In the genomic region with DNA sequence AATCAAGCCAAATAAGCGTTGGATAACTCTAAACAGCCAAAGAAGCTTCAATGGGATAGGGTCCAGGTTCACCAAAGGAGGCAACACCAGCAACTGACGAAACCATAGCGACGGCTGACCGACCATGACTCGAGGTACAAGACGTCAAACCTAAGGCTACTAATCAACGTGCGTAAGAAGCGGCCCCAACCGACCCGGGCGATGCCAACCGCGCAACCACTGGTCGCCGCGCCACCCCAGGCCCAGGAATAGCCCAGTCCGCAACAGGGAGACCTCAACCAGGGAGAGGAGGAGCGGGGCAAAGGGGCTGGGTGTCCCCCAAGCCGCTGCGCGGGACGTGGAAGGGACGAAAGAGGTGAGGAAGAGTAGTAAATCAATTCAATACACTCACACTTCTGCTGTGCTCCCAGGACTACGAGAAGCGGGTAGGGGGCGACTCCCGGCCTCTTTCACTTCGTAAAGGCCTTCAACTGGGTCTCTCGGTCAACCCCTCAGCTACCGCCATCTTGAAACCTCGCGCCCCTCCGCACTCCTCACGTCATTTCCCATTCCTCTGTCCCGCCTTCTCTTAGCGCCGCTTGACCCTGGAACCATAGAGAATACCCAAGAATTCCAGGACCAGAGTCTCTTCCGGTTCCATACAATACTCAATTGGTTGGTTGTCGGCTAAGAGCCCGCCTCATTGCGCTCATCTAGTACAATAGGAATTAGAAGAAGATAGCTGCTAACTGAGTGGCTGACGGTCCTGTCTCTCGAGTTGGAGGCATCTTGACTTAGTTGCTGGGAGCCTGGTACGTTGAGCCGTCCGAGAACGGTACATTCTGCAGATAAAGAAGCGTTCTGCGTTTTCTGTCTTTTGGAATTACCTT, we compare ENCODE assay signal across 8 cellular contexts. TPM values are rescaled to one million over a fixed set of nuclear protein-coding genes. Genes with fewer than 3 reads are reported as not detected.
DNase-seq lines count a peak whose midpoint lies in the region; ATAC-seq and TF ChIP-seq lines count a peak whose summit lies in the region.

A gene with protein sequence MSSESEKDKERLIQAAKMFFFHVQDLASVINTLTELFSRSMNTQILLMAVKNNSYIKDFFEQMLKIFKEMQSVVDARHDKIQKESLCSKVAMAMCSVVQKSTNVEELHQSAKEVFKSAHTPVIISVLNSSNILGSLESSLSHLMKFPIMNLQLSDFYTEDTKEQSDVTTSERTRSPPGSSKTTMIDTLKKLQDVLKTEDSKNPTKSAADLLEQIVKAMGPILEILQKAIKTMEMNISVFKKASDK (plus strand): TSS at position 710 of the 869 bp plus-strand sequence. CDS start 19,266 bp downstream, outside the sequence.
A gene (minus strand): TSS at position 518 of the 869 bp plus-strand sequence. CDS start 2,095 bp downstream, outside the sequence.

- H3K4me2 ChIP-seq in osteoblast (ENCODE audit: insufficient read depth, low read length), result peak within 1 kb of the TSS; percentile 94

- no peak within 1 kb of the TSS for H3K4me3 Mint-ChIP-seq in activated naive CD8-positive, alpha-beta T cell treated with anti-CD3 and anti-CD28 coated beads, Interleukin-2, amount 10 ng/mL, durations not matched to agents 7 days and 5 days

- peaks cover 46% of the 10 kb centered on the region for H3K79me2 ChIP-seq in osteoblast (ENCODE audit: insufficient read depth, low read length)

- H3K4me1 ChIP-seq in osteoblast (ENCODE audit: insufficient read depth, low read length) (peaks cover 9% of the 10 kb centered on the region), thoracic aorta (ENCODE audit: control insufficient read depth in 1 of 2, low read depth in 2 of 2) (peaks cover 12 to 25% of the 10 kb centered on the region in 2 donors)

- peaks cover 8% of the 10 kb centered on the region for H4K20me1 ChIP-seq in osteoblast (ENCODE audit: insufficient read depth, low read length)

- H3K27me3 ChIP-seq in osteoblast (ENCODE audit: insufficient read depth, low read length) (no peaks in the 10 kb centered on the region), thoracic aorta (replicated peaks; ENCODE audit: insufficient read depth) (no peaks in the 10 kb centered on the region)

- H3K4me1 Mint-ChIP-seq in activated naive CD8-positive, alpha-beta T cell treated with anti-CD3 and anti-CD28 coated beads, Interleukin-2, amount 10 ng/mL, durations not matched to agents 7 days and 5 days, result peaks cover 29% of the 10 kb centered on the region

- peak within 1 kb of the TSS; percentile 90 for H2AFZ ChIP-seq in osteoblast (ENCODE audit: low read length)

- TF ChIP-seq CTCF in GM12864 (IDR thresholded peaks at IDR 0.05; ENCODE audit: low read depth, low read length, missing control alignments) (peak; percentile 5), osteoblast (IDR thresholded peaks at IDR 0.05; ENCODE audit: extremely low read depth, low read depth, low read length) (no peak), thoracic aorta (IDR thresholded peaks at IDR 0.05) (no peak)

- H3K36me3 Mint-ChIP-seq in activated naive CD8-positive, alpha-beta T cell treated with anti-CD3 and anti-CD28 coated beads, Interleukin-2, amount 10 ng/mL, durations not matched to agents 7 days and 5 days, result peaks cover 9% of the 10 kb centered on the region

- intact Hi-C loops in head of caudate nucleus (cut with DNase I), result no loop called here

- H3K4me3 ChIP-seq in GM12864 (ENCODE audit: low read depth, low read length) (peak within 1 kb of the TSS; percentile 96), osteoblast (ENCODE audit: insufficient read depth, low read length) (peak within 1 kb of the TSS; percentile 94), thoracic aorta (peak within 1 kb of the TSS; percentile 90)

- H3K27me3 Mint-ChIP-seq in activated naive CD8-positive, alpha-beta T cell treated with anti-CD3 and anti-CD28 coated beads, Interleukin-2, amount 10 ng/mL, durations not matched to agents 7 days and 5 days, result no peaks in the 10 kb centered on the region

- ATAC-seq in HG02642 (IDR thresholded peaks at IDR 0.05; ENCODE audit: poor library complexity, unreplicated experiment), result peak; percentile 99
- ATAC-seq in SK-N-SH treated with all-trans-retinoic acid at 6 μM for 48 hours, result peak; percentile 99
- peak; percentile 99 for ATAC-seq in activated naive CD8-positive, alpha-beta T cell treated with anti-CD3 and anti-CD28 coated beads, Interleukin-2, amount 10 ng/mL, durations not matched to agents 7 days and 5 days (ENCODE audit: low read depth)
- ATAC-seq in thoracic aorta (ENCODE audit: insufficient number of reproducible peaks, low FRiP score, low read depth), result peak; percentile 100

- POLR2A ChIA-PET in activated naive CD8-positive, alpha-beta T cell treated with anti-CD3 and anti-CD28 coated beads, Interleukin-2, amount 10 ng/mL, durations not matched to agents 7 days and 5 days (lab: Charles Lee), result interaction anchor here (0.6 to 4.2 kb wide), 10 partner anchors 10 to 193 kb away, joined by 3 to 75 read pairs (median 4); a partner anchor contains a TSS

- H3K9me3 ChIP-seq in osteoblast (ENCODE audit: low read depth, low read length), result no peaks in the 10 kb centered on the region
- no peaks in the 10 kb centered on the region for H3K9me3 ChIP-seq in thoracic aorta

- no peaks in the 10 kb centered on the region for H3K9me3 Mint-ChIP-seq in activated naive CD8-positive, alpha-beta T cell treated with anti-CD3 and anti-CD28 coated beads, Interleukin-2, amount 10 ng/mL, durations not matched to agents 7 days and 5 days

- DNase-seq in GM12864 (ENCODE audit: low read depth) (peak; percentile 98), NCI-H1105 (lab: John Stamatoyannopoulos, UW) (peak; percentile 99), head of caudate nucleus (peak; percentile 84 to 99 (median 94)), osteoblast (ENCODE audit: insufficient read length, low spot score, missing footprints) (peak; percentile 94), thoracic aorta (ENCODE audit: low spot score) (peak; percentile 97)
- peak; percentile 80 for DNase-seq in activated naive CD8-positive, alpha-beta T cell treated with anti-CD3 and anti-CD28 coated beads, Interleukin-2, amount 10 ng/mL, durations not matched to agents 7 days and 5 days

- H3K27ac ChIP-seq in osteoblast (ENCODE audit: low read depth, low read length) (peak within 1 kb of the TSS; percentile 99), thoracic aorta (peak within 1 kb of the TSS; percentile 83 to 87)

- H3K36me3 ChIP-seq in osteoblast (ENCODE audit: insufficient read depth, low read length) (peaks cover 15% of the 10 kb centered on the region), thoracic aorta (peaks cover under 1% of the 10 kb centered on the region)

- H3K27ac Mint-ChIP-seq in activated naive CD8-positive, alpha-beta T cell treated with anti-CD3 and anti-CD28 coated beads, Interleukin-2, amount 10 ng/mL, durations not matched to agents 7 days and 5 days, result no peak within 1 kb of the TSS

TF ChIP-seq in SK-N-SH treated with all-trans-retinoic acid at 6 μM for 48 hours, 23 proteins besides CTCF, POLR2A, EP300 and RAD21 (continues in another document):
- TF ChIP-seq ARNTL (CRISPR knock-in tag; IDR thresholded peaks at IDR 0.05; ENCODE audit: borderline replicate concordance, low read depth) (no peak), ZFP30 (CRISPR knock-in tag; IDR thresholded peaks at IDR 0.05) (no peak), ZNF70 (CRISPR knock-in tag; IDR thresholded peaks at IDR 0.05) (no peak), TCF4 (CRISPR knock-in tag; IDR thresholded peaks at IDR 0.05; ENCODE audit: borderline replicate concordance) (no peak)
- TF ChIP-seq, protein P1, sequence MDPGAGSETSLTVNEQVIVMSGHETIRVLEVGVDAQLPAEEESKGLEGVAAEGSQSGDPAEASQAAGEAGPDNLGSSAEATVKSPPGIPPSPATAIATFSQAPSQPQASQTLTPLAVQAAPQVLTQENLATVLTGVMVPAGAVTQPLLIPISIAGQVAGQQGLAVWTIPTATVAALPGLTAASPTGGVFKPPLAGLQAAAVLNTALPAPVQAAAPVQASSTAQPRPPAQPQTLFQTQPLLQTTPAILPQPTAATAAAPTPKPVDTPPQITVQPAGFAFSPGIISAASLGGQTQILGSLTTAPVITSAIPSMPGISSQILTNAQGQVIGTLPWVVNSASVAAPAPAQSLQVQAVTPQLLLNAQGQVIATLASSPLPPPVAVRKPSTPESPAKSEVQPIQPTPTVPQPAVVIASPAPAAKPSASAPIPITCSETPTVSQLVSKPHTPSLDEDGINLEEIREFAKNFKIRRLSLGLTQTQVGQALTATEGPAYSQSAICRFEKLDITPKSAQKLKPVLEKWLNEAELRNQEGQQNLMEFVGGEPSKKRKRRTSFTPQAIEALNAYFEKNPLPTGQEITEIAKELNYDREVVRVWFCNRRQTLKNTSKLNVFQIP (CRISPR knock-in tag; IDR thresholded peaks at IDR 0.05; ENCODE audit: borderline replicate concordance, low read depth), result no peak
- TF ChIP-seq, protein P2, sequence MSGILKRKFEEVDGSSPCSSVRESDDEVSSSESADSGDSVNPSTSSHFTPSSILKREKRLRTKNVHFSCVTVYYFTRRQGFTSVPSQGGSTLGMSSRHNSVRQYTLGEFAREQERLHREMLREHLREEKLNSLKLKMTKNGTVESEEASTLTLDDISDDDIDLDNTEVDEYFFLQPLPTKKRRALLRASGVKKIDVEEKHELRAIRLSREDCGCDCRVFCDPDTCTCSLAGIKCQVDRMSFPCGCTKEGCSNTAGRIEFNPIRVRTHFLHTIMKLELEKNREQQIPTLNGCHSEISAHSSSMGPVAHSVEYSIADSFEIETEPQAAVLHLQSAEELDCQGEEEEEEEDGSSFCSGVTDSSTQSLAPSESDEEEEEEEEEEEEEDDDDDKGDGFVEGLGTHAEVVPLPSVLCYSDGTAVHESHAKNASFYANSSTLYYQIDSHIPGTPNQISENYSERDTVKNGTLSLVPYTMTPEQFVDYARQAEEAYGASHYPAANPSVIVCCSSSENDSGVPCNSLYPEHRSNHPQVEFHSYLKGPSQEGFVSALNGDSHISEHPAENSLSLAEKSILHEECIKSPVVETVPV (CRISPR knock-in tag; IDR thresholded peaks at IDR 0.05), result no peak

RNA-seq across cellular contexts. Expression of the first gene that starts in this region (rescaled TPM):
- total RNA-seq in activated naive CD8-positive, alpha-beta T cell treated with anti-CD3 and anti-CD28 coated beads, Interleukin-2, amount 10 ng/mL, durations not matched to agents 7 days and 5 days, result 1 to 10 TPM; 1.3 to 1.6 TPM
- total RNA-seq in osteoblast (0.59 and 0.72 TPM in 2 replicates), thoracic aorta (under 1 TPM in 1 of 2 donors, not detected in 1; 0.27 TPM)

RNA-seq across cellular contexts. Expression of the second gene that starts in this region (rescaled TPM):
- 10 to 100 TPM; 90.9 to 98.0 TPM for total RNA-seq in activated naive CD8-positive, alpha-beta T cell treated with anti-CD3 and anti-CD28 coated beads, Interleukin-2, amount 10 ng/mL, durations not matched to agents 7 days and 5 days
- total RNA-seq in osteoblast, result 10.3 and 19.5 TPM in 2 replicates
- total RNA-seq in thoracic aorta, result 10 to 100 TPM; 10.0 to 17.6 TPM

Comparison
In these comparisons a context has a peak if more than half of its experiments do, and no peak if none do; other contexts are left out.
1. Peak in every context shown above with its lines: DNase-seq, ATAC-seq, H3K4me3 ChIP-seq and H3K27ac ChIP-seq.